Comparison of ENCODE assay signal across 2 cellular contexts in genomic region chr2:142601794-142602193, GRCh38.
TF ChIP-seq lines count a peak whose summit lies in the region.

No MANE protein-coding gene starts in this region.

TF ChIP-seq in IMR-90, 13 proteins besides CTCF, POLR2A, EP300 and RAD21:
- no peak for TF ChIP-seq CEBPB (IDR thresholded peaks at IDR 0.05; ENCODE audit: low read depth, low read length)
- TF ChIP-seq USF2 (IDR thresholded peaks at IDR 0.05; ENCODE audit: low read depth, low read length), result no peak
- TF ChIP-seq MAZ (IDR thresholded peaks at IDR 0.05; ENCODE audit: borderline replicate concordance, low read depth, low read length), result no peak
- no peak for TF ChIP-seq MXI1 (IDR thresholded peaks at IDR 0.05; ENCODE audit: borderline replicate concordance, low read depth, low read length)
- no peak for TF ChIP-seq MAFK (IDR thresholded peaks at IDR 0.05; ENCODE audit: low read depth, low read length)
- TF ChIP-seq RCOR1 (IDR thresholded peaks at IDR 0.05; ENCODE audit: insufficient replicate concordance, low read length), result no peak
- no peak for TF ChIP-seq FOS (IDR thresholded peaks at IDR 0.05; ENCODE audit: low read depth, low read length)
- TF ChIP-seq, protein P1, sequence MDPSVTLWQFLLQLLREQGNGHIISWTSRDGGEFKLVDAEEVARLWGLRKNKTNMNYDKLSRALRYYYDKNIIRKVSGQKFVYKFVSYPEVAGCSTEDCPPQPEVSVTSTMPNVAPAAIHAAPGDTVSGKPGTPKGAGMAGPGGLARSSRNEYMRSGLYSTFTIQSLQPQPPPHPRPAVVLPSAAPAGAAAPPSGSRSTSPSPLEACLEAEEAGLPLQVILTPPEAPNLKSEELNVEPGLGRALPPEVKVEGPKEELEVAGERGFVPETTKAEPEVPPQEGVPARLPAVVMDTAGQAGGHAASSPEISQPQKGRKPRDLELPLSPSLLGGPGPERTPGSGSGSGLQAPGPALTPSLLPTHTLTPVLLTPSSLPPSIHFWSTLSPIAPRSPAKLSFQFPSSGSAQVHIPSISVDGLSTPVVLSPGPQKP (IDR thresholded peaks at IDR 0.05; ENCODE audit: borderline replicate concordance, low read depth, low read length), result no peak
- TF ChIP-seq NFE2L2 (IDR thresholded peaks at IDR 0.05; ENCODE audit: low read depth, low read length), result no peak
- TF ChIP-seq BHLHE40 (IDR thresholded peaks at IDR 0.05; ENCODE audit: low read depth, low read length), result no peak
- no peak for TF ChIP-seq CHD1 (IDR thresholded peaks at IDR 0.05; ENCODE audit: low read depth, low read length)
- no peak for TF ChIP-seq RFX5 (IDR thresholded peaks at IDR 0.05; ENCODE audit: low read depth, low read length)

TF ChIP-seq in H1, 55 proteins besides CTCF, POLR2A, EP300 and RAD21:
- TF ChIP-seq EGR1 (IDR thresholded peaks at IDR 0.05; ENCODE audit: borderline replicate concordance, low read depth, low read length) (no peak), RNF2 (IDR thresholded peaks at IDR 0.05; ENCODE audit: borderline replicate concordance, low read depth, low read length, missing control alignments, poor library complexity, severe bottlenecking) (no peak), CTBP2 (IDR thresholded peaks at IDR 0.05; ENCODE audit: borderline replicate concordance, insufficient read depth, insufficient read length, low read length) (no peak), SIX5 (IDR thresholded peaks at IDR 0.05; ENCODE audit: low read depth, low read length) (no peak), JUND (IDR thresholded peaks at IDR 0.05; ENCODE audit: low read length) (no peak), GTF2F1 (IDR thresholded peaks at IDR 0.05; ENCODE audit: borderline replicate concordance, low read depth, low read length) (no peak), RBBP5 (IDR thresholded peaks at IDR 0.05; ENCODE audit: borderline replicate concordance, low read depth, low read length) (no peak), MAFK (IDR thresholded peaks at IDR 0.05; ENCODE audit: low read depth, low read length) (no peak), SRF (IDR thresholded peaks at IDR 0.05; ENCODE audit: low read depth, low read length) (no peak), TAF7 (optimal IDR thresholded peaks at IDR 0.05; ENCODE audit: borderline replicate concordance, low read depth, low read length) (no peak), FOSL1 (IDR thresholded peaks at IDR 0.05; ENCODE audit: insufficient read depth, low read depth, low read length) (no peak), CHD2 (IDR thresholded peaks at IDR 0.05; ENCODE audit: low read length) (no peak), KDM1A (IDR thresholded peaks at IDR 0.05; ENCODE audit: borderline replicate concordance, low read length) (no peak), POU5F1 (IDR thresholded peaks at IDR 0.05; ENCODE audit: low read depth, low read length) (no peak)
- TF ChIP-seq, protein P2, sequence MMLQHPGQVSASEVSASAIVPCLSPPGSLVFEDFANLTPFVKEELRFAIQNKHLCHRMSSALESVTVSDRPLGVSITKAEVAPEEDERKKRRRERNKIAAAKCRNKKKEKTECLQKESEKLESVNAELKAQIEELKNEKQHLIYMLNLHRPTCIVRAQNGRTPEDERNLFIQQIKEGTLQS (IDR thresholded peaks at IDR 0.05; ENCODE audit: insufficient read depth, low read depth, low read length), result no peak
- TF ChIP-seq, protein P3, sequence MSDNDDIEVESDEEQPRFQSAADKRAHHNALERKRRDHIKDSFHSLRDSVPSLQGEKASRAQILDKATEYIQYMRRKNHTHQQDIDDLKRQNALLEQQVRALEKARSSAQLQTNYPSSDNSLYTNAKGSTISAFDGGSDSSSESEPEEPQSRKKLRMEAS (IDR thresholded peaks at IDR 0.05), result no peak
